ENCODE assay signal across 20 cellular contexts in the genomic region with DNA sequence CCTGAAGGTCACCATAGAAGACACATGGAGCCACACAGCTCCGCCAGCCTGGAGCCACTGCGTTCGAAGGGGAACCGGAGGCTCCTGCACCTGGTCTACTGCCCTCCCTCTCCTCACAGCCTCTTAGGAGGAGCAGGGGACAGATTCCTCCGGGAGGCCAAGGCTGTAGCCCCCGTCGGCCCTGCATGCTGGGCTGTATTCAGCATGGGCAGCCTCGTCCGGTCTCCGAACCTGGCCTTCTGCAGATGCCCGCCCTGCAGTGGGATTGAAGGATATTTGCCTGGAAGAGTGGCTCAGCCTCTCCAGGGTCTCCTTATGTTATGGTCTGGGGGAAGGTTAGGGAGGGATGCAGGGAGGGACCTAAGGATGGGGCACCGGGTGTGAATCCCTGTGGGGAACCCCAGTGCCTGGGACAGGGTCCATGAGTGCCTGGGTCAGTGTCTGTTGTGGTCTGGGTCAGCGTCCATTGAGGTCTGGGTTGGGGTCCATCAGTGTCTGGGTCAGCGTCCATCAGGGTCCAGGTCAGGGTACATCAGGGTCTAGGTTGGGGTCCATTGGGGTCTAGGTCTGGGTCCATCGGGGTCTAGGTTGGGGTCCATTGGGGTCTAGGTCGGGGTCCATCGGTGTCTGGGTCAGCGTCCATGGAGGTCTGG. TPM values are rescaled to one million over a fixed set of nuclear protein-coding genes. Genes with fewer than 3 reads are reported as not detected.
"Had no signal": no experiment of that assay in that cellular context is flagged by ENCODE, and none has a peak within 500 bp of the region (broad histone marks: within the 10 kb centered on the region; RNA-seq: fewer than 3 reads in every experiment).

No MANE protein-coding gene starts in this region.

- H3K4me3 ChIP-seq: body of pancreas, tibial artery, uterus had no signal

- H3K27me3 ChIP-seq: body of pancreas, tibial artery, uterus had no signal

- H3K9me3 Mint-ChIP-seq: activated T-cell treated with anti-CD3 and anti-CD28 coated beads, Interleukin-2, amount 50 U/mL, for 24 hours had no signal

- H3K27ac Mint-ChIP-seq: activated naive CD4-positive, alpha-beta T cell treated with anti-CD3 and anti-CD28 coated beads, Interleukin-2, amount 50 U/mL, for 72 hours; activated T-cell treated with anti-CD3 and anti-CD28 coated beads, Interleukin-2, amount 50 U/mL, for 24 hours had no signal

- ATAC-seq: activated naive CD4-positive, alpha-beta T cell treated with anti-CD3 and anti-CD28 coated beads, Interleukin-2, amount 50 U/mL, for 72 hours; body of pancreas; natural killer cell; stimulated activated naive CD8-positive, alpha-beta T cell treated with anti-CD3 and anti-CD28 coated beads, Interleukin-15, Interleukin-2, amounts not matched to agents 100 U/mL and 50 U/mL, for 24 hours had no signal

- H3K27ac ChIP-seq: body of pancreas, neutrophil, tibial artery, uterus, VCaP had no signal

- H3K4me3 Mint-ChIP-seq: activated T-cell treated with anti-CD3 and anti-CD28 coated beads, Interleukin-2, amount 50 U/mL, for 24 hours; natural killer cell had no signal

- H3K36me3 Mint-ChIP-seq: natural killer cell had no signal

- H3K36me3 ChIP-seq: neutrophil, uterus had no signal

- DNase-seq: activated CD4-positive, alpha-beta T cell treated with anti-CD3 and anti-CD28 coated beads, Interleukin-2, amount 50 U/mL, for 4 hours; activated CD4-positive, CD25-positive, alpha-beta regulatory T cell treated with anti-CD3 and anti-CD28 coated beads, Interleukin-2, amount 50 U/mL, for 72 hours; activated T-cell treated with anti-CD3 and anti-CD28 coated beads, Interleukin-2, amount 50 U/mL, for 24 hours; amniotic stem cell; body of pancreas; caudate nucleus; foreskin melanocyte; mesendoderm; natural killer cell; retina; stimulated activated naive CD8-positive, alpha-beta T cell treated with anti-CD3 and anti-CD28 coated beads, Interleukin-15, Interleukin-2, amounts not matched to agents 100 U/mL and 50 U/mL, for 24 hours; substantia nigra; T-helper 2 cell had no signal

- H3K4me1 ChIP-seq: tibial artery, uterus had no signal

- H3K9me3 ChIP-seq: body of pancreas had no signal

RNA-seq across cellular contexts. Expression of gene SPRN, which starts 16.3 kb away (rescaled TPM):
- total RNA-seq: activated naive CD4-positive, alpha-beta T cell treated with anti-CD3 and anti-CD28 coated beads, Interleukin-2, amount 50 U/mL, for 72 hours; body of pancreas; liver; natural killer cell; SK-MEL-5 had no signal
